20 cellular contexts compared by ENCODE assay signal in the genomic region with DNA sequence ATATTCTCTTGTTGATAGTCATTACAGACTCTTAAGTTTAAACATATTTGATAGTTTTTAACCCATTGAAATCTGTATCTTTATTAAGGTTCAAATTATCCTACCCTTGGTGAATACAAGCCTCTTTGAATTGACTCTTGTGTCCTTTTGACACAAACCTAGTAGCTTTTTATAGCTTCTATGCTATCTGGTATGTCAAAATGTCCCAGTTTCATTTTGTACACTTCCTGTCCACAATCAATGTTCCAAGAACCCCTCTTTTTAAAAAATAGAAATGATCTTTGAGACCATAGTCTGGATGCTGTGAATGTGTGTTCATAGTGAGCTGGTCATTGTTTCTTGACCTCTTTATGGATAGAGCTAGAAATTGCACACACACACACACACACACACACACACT.
DNase-seq lines count a peak whose midpoint lies in the region; ATAC-seq and FAIRE-seq lines count a peak whose summit lies in the region.
"Had no signal": no experiment of that assay in that cellular context is flagged by ENCODE, and none has a peak within 500 bp of the region (broad histone marks: within the 10 kb centered on the region; RNA-seq: fewer than 3 reads in every experiment).

No MANE protein-coding gene starts in this region.

- DNase-seq in GM18507 (ENCODE audit: extremely low spot score, insufficient read length, low read depth) (no peak), NCI-H1417 treated with DMSO at 0.1 percent for 48 hours (lab: John Stamatoyannopoulos, UW) (no peak), NCI-H510A (lab: John Stamatoyannopoulos, UW) (no peak)
- DNase-seq: activated CD4-positive, alpha-beta T cell treated with anti-CD3 and anti-CD28 coated beads for 36 hours; activated naive CD4-positive, alpha-beta T cell treated with anti-CD3 and anti-CD28 coated beads for 36 hours; CD4-positive, CD25-positive, alpha-beta regulatory T cell; gastrocnemius medialis; H7; NCI-H187; NCI-H510A treated with DMSO at 0.1 percent for 48 hours; right cardiac atrium; SK-N-SH had no signal

- ATAC-seq in GM19438 (IDR thresholded peaks at IDR 0.05; ENCODE audit: low read depth, unreplicated experiment) (peak; percentile 41), HG02798 (IDR thresholded peaks at IDR 0.05; ENCODE audit: poor library complexity, unreplicated experiment) (peak; percentile 51), HG03442 (IDR thresholded peaks at IDR 0.05; ENCODE audit: unreplicated experiment) (peak; percentile 41), GM21737 (IDR thresholded peaks at IDR 0.05; ENCODE audit: unreplicated experiment) (no peak), HG03025 (IDR thresholded peaks at IDR 0.05; ENCODE audit: low FRiP score, unreplicated experiment) (no peak)
- ATAC-seq: activated CD4-positive, alpha-beta T cell treated with anti-CD3 and anti-CD28 coated beads for 36 hours; gastrocnemius medialis; Panc1; right cardiac atrium had no signal

- peak; percentile 21 for FAIRE-seq in GM18507 (lab: Jason Lieb, UNC)
- FAIRE-seq: colon, urothelium cell line had no signal

Comparison
In these comparisons a context has a peak if more than half of its experiments do, and no peak if none do; other contexts are left out.
1. ATAC-seq: peak in GM19438 (single experiment), HG02798 (single experiment) and HG03442 (single experiment); none in GM21737 (single experiment) and HG03025 (single experiment).